Comparison of ENCODE assay signal across 18 cellular contexts in the genomic region with DNA sequence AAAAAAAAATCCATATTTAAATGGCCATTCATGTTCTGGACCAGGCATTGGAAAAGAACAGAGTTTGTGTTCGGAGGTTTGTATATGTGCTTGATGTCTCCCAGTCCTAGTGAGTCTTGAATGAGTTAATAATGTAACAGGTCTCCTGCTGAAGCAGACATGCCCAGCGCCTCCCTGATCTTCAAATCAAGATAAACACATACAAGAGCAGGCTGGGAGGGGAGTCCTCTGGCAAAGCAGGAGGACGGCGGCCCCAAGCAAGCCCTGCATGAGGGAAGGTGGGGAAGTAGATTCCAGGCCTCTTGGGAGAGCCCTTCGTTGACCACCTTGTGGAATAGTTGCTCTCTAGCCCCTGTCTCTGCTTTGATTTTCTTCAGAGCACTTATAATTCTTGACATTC.
A peak's percentile ranks its signal among the peaks of the same experiment; 100 is the strongest.
DNase-seq lines count a peak whose midpoint lies in the region; ATAC-seq and TF ChIP-seq lines count a peak whose summit lies in the region.
"Had no signal": no experiment of that assay in that cellular context is flagged by ENCODE, and none has a peak within 500 bp of the region (broad histone marks: within the 10 kb centered on the region; RNA-seq: fewer than 3 reads in every experiment).

No MANE protein-coding gene starts in this region.

- 84% methylated on average over 5 of the region's 5 CpGs for WGBS in mammary epithelial cell (ENCODE audit: low coverage, missing lambda C conversion rate)
- WGBS in hepatocyte (ENCODE audit: low lambda C conversion rate, missing lambda C conversion rate), result 30% methylated on average over 5 of the region's 5 CpGs
- WGBS in prostate gland, result 47% methylated on average over 5 of the region's 5 CpGs

- H3K27ac ChIP-seq in breast epithelium (peak overlapping the region; percentile 70 to 83), mammary epithelial cell (ENCODE audit: insufficient read depth, low read depth, low read length) (no peak overlapping the region), hepatocyte (peak overlapping the region; percentile 91), prostate gland (peak overlapping the region; percentile 41 to 50), upper lobe of right lung (peak overlapping the region; percentile 59)
- H3K27ac ChIP-seq: C4-2B, foreskin keratinocyte, right lobe of liver had no signal

- H3K4me2 ChIP-seq in mammary epithelial cell (ENCODE audit: insufficient read depth, low read depth, low read length) (no peak overlapping the region), hepatocyte (no peak overlapping the region)

- H3K9ac ChIP-seq in mammary epithelial cell (ENCODE audit: insufficient read depth, low read length), result no peak overlapping the region

- in situ Hi-C loops in mammary epithelial cell (cut with MboI; ENCODE audit: low sequenced_read_pairs in 2 of 2), result no loop called here

- H3K79me2 ChIP-seq in mammary epithelial cell (ENCODE audit: insufficient read depth, low read length) (no peaks in the 10 kb centered on the region), hepatocyte (no peaks in the 10 kb centered on the region)

- TF ChIP-seq CTCF in breast epithelium (IDR thresholded peaks at IDR 0.05) (no peak), mammary epithelial cell (conservative IDR thresholded peaks at IDR 0.05 in 1 of 2, IDR thresholded peaks at IDR 0.05 in 1 of 2; ENCODE audit: extremely low read depth in 1 of 2, insufficient read depth in 1 of 2, low read depth in 1 of 2, low read length in 2 of 2) (no peak), hepatocyte (IDR thresholded peaks at IDR 0.05; ENCODE audit: poor library complexity) (no peak), prostate gland (IDR thresholded peaks at IDR 0.05) (no peak), upper lobe of right lung (IDR thresholded peaks at IDR 0.05) (no peak)

- H2AFZ ChIP-seq in mammary epithelial cell (ENCODE audit: low read depth, low read length) (no peak overlapping the region), hepatocyte (no peak overlapping the region)

- H3K4me3 ChIP-seq in breast epithelium (no peak overlapping the region), mammary epithelial cell (replicated peaks in 1 of 3; ENCODE audit: insufficient read depth in 1 of 3, low read depth in 2 of 3, low read length in 3 of 3) (no peak overlapping the region), hepatocyte (no peak overlapping the region), prostate gland (no peak overlapping the region), upper lobe of right lung (no peak overlapping the region)
- H3K4me3 ChIP-seq: HAP-1, right lobe of liver had no signal

- no peak for ATAC-seq in upper lobe of right lung
- ATAC-seq: foreskin keratinocyte had no signal

- BruUV-seq in mammary epithelial cell (replicated peaks; lab: Mats Ljungman, UMichigan), result no TSS peak

- H3K36me3 ChIP-seq in breast epithelium (no peaks in the 10 kb centered on the region), mammary epithelial cell (ENCODE audit: insufficient read depth, low read length) (no peaks in the 10 kb centered on the region), hepatocyte (replicated peaks; ENCODE audit: insufficient read depth, low read depth) (no peaks in the 10 kb centered on the region), prostate gland (no peaks in the 10 kb centered on the region), upper lobe of right lung (no peaks in the 10 kb centered on the region)
- H3K36me3 ChIP-seq: HAP-1, right lobe of liver had no signal

- CTCF ChIA-PET in mammary epithelial cell (lab: Charles Lee; ENCODE audit: low non-redundant PET), result no interaction called here

- dilution Hi-C loops in mammary epithelial cell (cut with HindIII; ENCODE audit: low sequenced_read_pairs), result no loop called here

- H4K20me1 ChIP-seq in mammary epithelial cell (ENCODE audit: insufficient read depth, low read length), result no peaks in the 10 kb centered on the region
- no peaks in the 10 kb centered on the region for H4K20me1 ChIP-seq in hepatocyte (ENCODE audit: insufficient read depth, poor library complexity, severe bottlenecking)

- H3K9me3 ChIP-seq in breast epithelium (peaks cover 0 to 5% of the 10 kb centered on the region in 2 donors), mammary epithelial cell (replicated peaks; ENCODE audit: insufficient read depth, low read length) (no peaks in the 10 kb centered on the region), hepatocyte (ENCODE audit: low read depth) (peaks cover 4% of the 10 kb centered on the region), prostate gland (no peaks in the 10 kb centered on the region), upper lobe of right lung (peaks cover 10% of the 10 kb centered on the region)
- H3K9me3 ChIP-seq: right lobe of liver had no signal

- H3K4me1 ChIP-seq in breast epithelium (peaks cover 14 to 31% of the 10 kb centered on the region in 2 donors), mammary epithelial cell (ENCODE audit: insufficient read depth, low read length) (peaks cover 11% of the 10 kb centered on the region), hepatocyte (ENCODE audit: insufficient read depth) (peaks cover 55% of the 10 kb centered on the region), prostate gland (replicated peaks) (peaks cover 5% of the 10 kb centered on the region), upper lobe of right lung (peaks cover 29% of the 10 kb centered on the region)
- H3K4me1 ChIP-seq: foreskin keratinocyte, HAP-1 had no signal

- no peak for TF ChIP-seq POLR2A in breast epithelium (IDR thresholded peaks at IDR 0.05)
- no peak for TF ChIP-seq POLR2A in prostate gland (IDR thresholded peaks at IDR 0.05)

- H3K27me3 ChIP-seq in breast epithelium (no peaks in the 10 kb centered on the region), mammary epithelial cell (ENCODE audit: insufficient read depth, low read length) (no peaks in the 10 kb centered on the region), hepatocyte (no peaks in the 10 kb centered on the region), prostate gland (replicated peaks; ENCODE audit: insufficient read depth) (no peaks in the 10 kb centered on the region), upper lobe of right lung (no peaks in the 10 kb centered on the region)
- H3K27me3 ChIP-seq: foreskin keratinocyte, right lobe of liver had no signal

- no peaks in the 10 kb centered on the region for H3K9me2 ChIP-seq in hepatocyte (replicated peaks; ENCODE audit: insufficient read depth)

- DNase-seq in breast epithelium (ENCODE audit: low spot score in 2 of 2) (peak in 1 of 2 donors; percentile 14), mammary epithelial cell (no peak), hepatocyte (ENCODE audit: low spot score) (no peak), prostate gland (ENCODE audit: low spot score) (no peak), upper lobe of right lung (peak; percentile 37), amygdala (lab: John Stamatoyannopoulos, UW) (no peak), hepatic stellate cell (ENCODE audit: low spot score) (no peak), NCI-H526 (lab: John Stamatoyannopoulos, UW) (no peak)
- DNase-seq: activated effector memory CD4-positive, alpha-beta T cell treated with anti-CD3 and anti-CD28 coated beads, Interleukin-2, amount 50 U/mL, for 16 hours; cerebellar nuclear complex; DMS153; foreskin keratinocyte; NCI-H187; right lobe of liver; SIG-M5; stimulated activated CD4-positive, alpha-beta T cell treated with anti-CD3 and anti-CD28 coated beads, Interleukin-2, amount 100 ng/mL, for 24 hours had no signal

- intact Hi-C loops in breast epithelium (cut with DNase I; ENCODE audit: low total_unique reads), result no loop called here
- intact Hi-C loops in mammary epithelial cell (cut with micrococcal nuclease), result no loop called here
- intact Hi-C loops in prostate gland (cut with DNase I), result no loop called here
- intact Hi-C loops in upper lobe of right lung (cut with DNase I), result no loop called here
